1 cellular context compared by ENCODE assay signal in the genomic region with DNA sequence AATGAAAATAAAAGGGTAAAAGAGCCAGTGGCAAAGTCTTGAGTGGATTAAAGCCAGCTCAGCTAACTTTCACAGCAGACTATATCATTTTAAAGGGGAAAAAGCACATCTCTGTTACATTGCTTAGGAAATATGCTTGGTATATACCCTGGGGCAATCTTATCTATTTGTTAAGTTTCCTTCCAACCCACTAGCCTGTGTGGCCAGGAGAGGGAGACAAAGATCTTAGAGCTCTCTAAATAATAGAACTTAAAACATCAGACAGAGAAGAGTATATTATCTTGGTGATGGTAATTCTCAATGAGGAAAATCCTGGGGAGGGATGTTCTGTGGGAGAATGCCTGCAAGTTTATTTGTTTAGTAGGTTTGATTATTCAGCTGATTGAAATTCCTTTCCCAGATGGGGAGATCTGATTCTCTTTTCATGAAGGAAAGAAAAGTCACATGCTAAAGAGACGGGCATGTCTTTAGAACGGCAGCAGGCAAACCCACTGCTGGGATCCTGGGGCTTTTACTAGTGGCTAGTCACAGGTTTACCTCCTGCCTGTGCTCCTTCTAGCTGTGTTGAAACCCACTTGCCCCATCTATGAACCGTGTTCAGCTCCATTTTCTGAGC.
TF ChIP-seq lines count a peak whose summit lies in the region.

No MANE protein-coding gene starts in this region.

TF ChIP-seq in SK-N-SH treated with all-trans-retinoic acid at 6 μM for 48 hours, 23 proteins besides CTCF, POLR2A, EP300 and RAD21 (continued from another document):
- TF ChIP-seq, protein P1, sequence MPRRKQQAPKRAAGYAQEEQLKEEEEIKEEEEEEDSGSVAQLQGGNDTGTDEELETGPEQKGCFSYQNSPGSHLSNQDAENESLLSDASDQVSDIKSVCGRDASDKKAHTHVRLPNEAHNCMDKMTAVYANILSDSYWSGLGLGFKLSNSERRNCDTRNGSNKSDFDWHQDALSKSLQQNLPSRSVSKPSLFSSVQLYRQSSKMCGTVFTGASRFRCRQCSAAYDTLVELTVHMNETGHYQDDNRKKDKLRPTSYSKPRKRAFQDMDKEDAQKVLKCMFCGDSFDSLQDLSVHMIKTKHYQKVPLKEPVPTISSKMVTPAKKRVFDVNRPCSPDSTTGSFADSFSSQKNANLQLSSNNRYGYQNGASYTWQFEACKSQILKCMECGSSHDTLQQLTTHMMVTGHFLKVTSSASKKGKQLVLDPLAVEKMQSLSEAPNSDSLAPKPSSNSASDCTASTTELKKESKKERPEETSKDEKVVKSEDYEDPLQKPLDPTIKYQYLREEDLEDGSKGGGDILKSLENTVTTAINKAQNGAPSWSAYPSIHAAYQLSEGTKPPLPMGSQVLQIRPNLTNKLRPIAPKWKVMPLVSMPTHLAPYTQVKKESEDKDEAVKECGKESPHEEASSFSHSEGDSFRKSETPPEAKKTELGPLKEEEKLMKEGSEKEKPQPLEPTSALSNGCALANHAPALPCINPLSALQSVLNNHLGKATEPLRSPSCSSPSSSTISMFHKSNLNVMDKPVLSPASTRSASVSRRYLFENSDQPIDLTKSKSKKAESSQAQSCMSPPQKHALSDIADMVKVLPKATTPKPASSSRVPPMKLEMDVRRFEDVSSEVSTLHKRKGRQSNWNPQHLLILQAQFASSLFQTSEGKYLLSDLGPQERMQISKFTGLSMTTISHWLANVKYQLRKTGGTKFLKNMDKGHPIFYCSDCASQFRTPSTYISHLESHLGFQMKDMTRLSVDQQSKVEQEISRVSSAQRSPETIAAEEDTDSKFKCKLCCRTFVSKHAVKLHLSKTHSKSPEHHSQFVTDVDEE (CRISPR knock-in tag; IDR thresholded peaks at IDR 0.05) = no peak
